19 cellular contexts compared by ENCODE assay signal in genomic region chr7:80680159-80680903, GRCh38. TPM values are rescaled to one million over a fixed set of nuclear protein-coding genes. Genes with fewer than 3 reads are reported as not detected.
A peak's percentile ranks its signal among the peaks of the same experiment; 100 is the strongest.
DNase-seq lines count a peak whose midpoint lies in the region; ATAC-seq and TF ChIP-seq lines count a peak whose summit lies in the region.
"Had no signal": no experiment of that assay in that cellular context is flagged by ENCODE, and none has a peak within 500 bp of the region (broad histone marks: within the 10 kb centered on the region; RNA-seq: fewer than 3 reads in every experiment).

No MANE protein-coding gene starts in this region.

- H3K4me1 ChIP-seq in heart right ventricle, result peaks cover 0 to 38% (median 12%) of the 10 kb centered on the region in 9 donors
- peaks cover 0 to 7% (median 0%) of the 10 kb centered on the region in 6 donors for H3K4me1 ChIP-seq in spleen
- H3K4me1 ChIP-seq: BLaER1, tibial nerve had no signal

- no peaks in the 10 kb centered on the region for H3K27me3 ChIP-seq in heart right ventricle
- H3K27me3 ChIP-seq in spleen (replicated peaks in 1 of 7), result no peaks in the 10 kb centered on the region
- H3K27me3 ChIP-seq: BLaER1, tibial nerve had no signal

- TF ChIP-seq POLR2A in spleen (IDR thresholded peaks at IDR 0.05), result no peak

- ATAC-seq in heart right ventricle, result peak; percentile 43 to 87 (median 84)
- no peak for ATAC-seq in GM19452 (IDR thresholded peaks at IDR 0.05; ENCODE audit: unreplicated experiment)
- ATAC-seq: activated T-helper 17 cell treated with anti-CD3 and anti-CD28 coated beads, Interleukin-2, amount 50 U/mL, for 72 hours; effector memory CD8-positive, alpha-beta T cell had no signal

- DNase-seq in HUDEP-2 (lab: John Stamatoyannopoulos, UW; ENCODE audit: unreplicated experiment in 76 of 76) (peak in 42 of 76 experiments; percentile 9 to 77 (median 38)), OCI-M1 (lab: John Stamatoyannopoulos, UW) (peak; percentile 97), heart right ventricle (no peak), spleen (no peak), DMS153 treated with DMSO at 0.1 percent for 48 hours (lab: John Stamatoyannopoulos, UW; ENCODE audit: unreplicated experiment) (no peak), HCEC 1CT (no peak)
- DNase-seq: effector memory CD8-positive, alpha-beta T cell; midbrain; NCI-H1417 treated with DMSO at 0.1 percent for 48 hours; NCI-H226; occipital lobe; WERI-Rb-1 had no signal

- H3K4me3 ChIP-seq in heart right ventricle (no peak overlapping the region), spleen (no peak overlapping the region)
- H3K4me3 ChIP-seq: BLaER1, tibial nerve had no signal

- 57 to 61% methylated on average over 9 of the region's 9 CpGs for WGBS in heart right ventricle, 2 donors
- 64 to 72% (median 69%) methylated on average over 9 of the region's 9 CpGs for WGBS in spleen, 5 donors

- TF ChIP-seq CTCF in heart right ventricle (IDR thresholded peaks at IDR 0.05), result no peak
- TF ChIP-seq CTCF in spleen (IDR thresholded peaks at IDR 0.05 in 8 of 11, conservative IDR thresholded peaks at IDR 0.05 in 3 of 11), result no peak

- peaks cover 0 to 36% (median 0%) of the 10 kb centered on the region in 9 donors for H3K36me3 ChIP-seq in heart right ventricle
- peaks cover 0 to 22% (median 0%) of the 10 kb centered on the region in 6 donors for H3K36me3 ChIP-seq in spleen
- H3K36me3 ChIP-seq: BLaER1, tibial nerve, WERI-Rb-1 had no signal

- intact Hi-C loops in heart right ventricle (cut with DNase I) (loop anchor here in 1 of 10 donors (5.0 kb wide), 1 partner anchor 253 kb away; no protein-coding TSS in a partner anchor), spleen (cut with DNase I; ENCODE audit: low total_unique reads) (no loop called here)

- H3K9me3 ChIP-seq in heart right ventricle, result peaks cover 0 to 13% (median 0%) of the 10 kb centered on the region in 11 donors
- peaks cover 0 to 9% (median 0%) of the 10 kb centered on the region in 8 donors for H3K9me3 ChIP-seq in spleen
- H3K9me3 ChIP-seq: BLaER1, SK-N-SH had no signal

- H3K27ac ChIP-seq in heart right ventricle (peak overlapping the region in 9 of 10 donors; percentile 4 to 67 (median 52)), spleen (peak overlapping the region in 5 of 8 donors; percentile 8 to 37 (median 26))
- H3K27ac ChIP-seq: BLaER1, tibial nerve, WERI-Rb-1 had no signal

RNA-seq across cellular contexts. Expression of gene CD36, which starts 41.9 kb away (rescaled TPM):
- total RNA-seq in heart right ventricle, result 1,000 to 10,000 TPM in 5 of 10 donors, 100 to 1,000 TPM in 5; 509 to 1,458 (median 988) TPM
- 100 to 1,000 TPM; 190 to 586 TPM for polyA plus RNA-seq in heart right ventricle
- total RNA-seq in spleen, result 1,000 to 10,000 TPM in 1 of 7 donors, 100 to 1,000 TPM in 6; 261 to 1,075 (median 759) TPM
- polyA plus RNA-seq in spleen, result 100 to 1,000 TPM in 1 of 3 donors, 10 to 100 TPM in 2; 35.7 to 115 (median 60.3) TPM
- total RNA-seq: activated CD8-positive, alpha-beta memory T cell treated with anti-CD3 and anti-CD28 coated beads for 36 hours; activated T-helper 17 cell treated with anti-CD3 and anti-CD28 coated beads, Interleukin-2, amount 50 U/mL, for 72 hours; PC-3 had no signal

Comparison
In these comparisons a context has a peak if more than half of its experiments do, and no peak if none do; other contexts are left out.
1. DNase-seq: peak in HUDEP-2 (42 of 76) and OCI-M1 (single experiment); none in heart right ventricle (0 of 2), spleen (single experiment), DMS153 treated with DMSO at 0.1 percent for 48 hours (single experiment) and HCEC 1CT (single experiment).